1 cellular context compared by ENCODE assay signal in the genomic region with DNA sequence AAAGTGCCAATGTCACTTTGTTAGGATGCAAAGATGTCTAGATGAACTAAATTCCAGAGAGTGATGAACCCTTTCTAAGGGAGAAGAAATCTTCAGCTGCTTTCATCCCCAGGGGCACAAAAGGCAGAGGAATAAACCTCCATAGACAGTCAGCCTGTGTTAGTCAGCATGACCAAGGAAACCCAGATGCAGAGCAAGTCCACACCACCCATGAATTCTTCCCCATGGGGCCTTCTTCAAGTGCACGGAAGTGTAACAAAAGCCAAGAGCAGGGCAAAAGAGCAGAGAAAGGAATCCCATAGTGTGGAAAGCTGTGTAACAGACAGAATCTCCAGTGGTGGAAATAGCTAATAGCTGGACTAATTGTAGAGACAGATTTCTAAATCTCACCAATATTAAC.
TF ChIP-seq lines count a peak whose summit lies in the region.

No MANE protein-coding gene starts in this region.

TF ChIP-seq in WTC11, 78 proteins besides CTCF, POLR2A, EP300 and RAD21 (continued from another document):
- TF ChIP-seq, protein P1, sequence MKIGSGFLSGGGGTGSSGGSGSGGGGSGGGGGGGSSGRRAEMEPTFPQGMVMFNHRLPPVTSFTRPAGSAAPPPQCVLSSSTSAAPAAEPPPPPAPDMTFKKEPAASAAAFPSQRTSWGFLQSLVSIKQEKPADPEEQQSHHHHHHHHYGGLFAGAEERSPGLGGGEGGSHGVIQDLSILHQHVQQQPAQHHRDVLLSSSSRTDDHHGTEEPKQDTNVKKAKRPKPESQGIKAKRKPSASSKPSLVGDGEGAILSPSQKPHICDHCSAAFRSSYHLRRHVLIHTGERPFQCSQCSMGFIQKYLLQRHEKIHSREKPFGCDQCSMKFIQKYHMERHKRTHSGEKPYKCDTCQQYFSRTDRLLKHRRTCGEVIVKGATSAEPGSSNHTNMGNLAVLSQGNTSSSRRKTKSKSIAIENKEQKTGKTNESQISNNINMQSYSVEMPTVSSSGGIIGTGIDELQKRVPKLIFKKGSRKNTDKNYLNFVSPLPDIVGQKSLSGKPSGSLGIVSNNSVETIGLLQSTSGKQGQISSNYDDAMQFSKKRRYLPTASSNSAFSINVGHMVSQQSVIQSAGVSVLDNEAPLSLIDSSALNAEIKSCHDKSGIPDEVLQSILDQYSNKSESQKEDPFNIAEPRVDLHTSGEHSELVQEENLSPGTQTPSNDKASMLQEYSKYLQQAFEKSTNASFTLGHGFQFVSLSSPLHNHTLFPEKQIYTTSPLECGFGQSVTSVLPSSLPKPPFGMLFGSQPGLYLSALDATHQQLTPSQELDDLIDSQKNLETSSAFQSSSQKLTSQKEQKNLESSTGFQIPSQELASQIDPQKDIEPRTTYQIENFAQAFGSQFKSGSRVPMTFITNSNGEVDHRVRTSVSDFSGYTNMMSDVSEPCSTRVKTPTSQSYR (CRISPR knock-in tag; IDR thresholded peaks at IDR 0.05) = no peak
